ENCODE assay signal across 1 cellular context in genomic region chr6:156182356-156182755, GRCh38.
TF ChIP-seq lines count a peak whose summit lies in the region.

No MANE protein-coding gene starts in this region.

TF ChIP-seq in GM23338, 12 proteins besides CTCF, POLR2A, EP300 and RAD21 (continued from another document):
- TF ChIP-seq JUNB (IDR thresholded peaks at IDR 0.05; ENCODE audit: unreplicated experiment): no peak
- no peak for TF ChIP-seq EZH2 (IDR thresholded peaks at IDR 0.05; ENCODE audit: low read depth, unreplicated experiment)
- no peak for TF ChIP-seq ETS1 (IDR thresholded peaks at IDR 0.05)
- TF ChIP-seq EZH2phosphoT487 (IDR thresholded peaks at IDR 0.05; ENCODE audit: unreplicated experiment): no peak
